In the genomic region with DNA sequence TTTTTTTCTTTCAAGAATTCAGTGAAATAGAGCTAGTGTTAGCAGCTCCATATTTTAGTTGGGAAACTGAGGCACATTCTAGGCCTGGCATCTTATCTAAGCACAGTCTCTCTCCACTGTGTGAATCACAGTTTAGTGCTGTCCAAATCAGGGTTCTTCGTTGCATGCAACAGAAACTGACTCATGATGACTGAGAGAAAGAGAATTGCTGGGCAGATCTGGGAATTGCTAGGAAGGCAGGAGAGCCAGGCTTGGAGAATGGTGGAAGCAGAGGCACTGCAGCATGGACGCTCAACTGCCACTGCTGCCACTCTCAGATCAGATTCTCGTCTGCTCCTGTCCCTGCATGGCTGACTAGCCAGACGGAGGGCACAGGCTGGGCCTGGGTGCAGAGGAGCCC, we compare ENCODE assay signal across 17 cellular contexts. TPM values are rescaled to one million over a fixed set of nuclear protein-coding genes. Genes with fewer than 3 reads are reported as not detected.
DNase-seq lines count a peak whose midpoint lies in the region; TF ChIP-seq lines count a peak whose summit lies in the region.
"Had no signal": no experiment of that assay in that cellular context is flagged by ENCODE, and none has a peak within 500 bp of the region (broad histone marks: within the 10 kb centered on the region; RNA-seq: fewer than 3 reads in every experiment).

No MANE protein-coding gene starts in this region.

- POLR2A ChIA-PET in AG04450 (lab: Yijun Ruan, JAX), result interaction anchor here (0.7 kb wide), 2 partner anchors 138 to 495 kb away, joined by 3 read pairs; no protein-coding TSS in a partner anchor

- in situ Hi-C loops in astrocyte of the spinal cord (cut with HindIII; ENCODE audit: low sequenced_read_pairs), result no loop called here

- no peaks in the 10 kb centered on the region for H3K27me3 Mint-ChIP-seq in activated naive CD4-positive, alpha-beta T cell treated with anti-CD3 and anti-CD28 coated beads for 36 hours (ENCODE audit: low read depth)
- H3K27me3 Mint-ChIP-seq: B cell had no signal

- H3K4me1 ChIP-seq in tibial artery, result no peaks in the 10 kb centered on the region

- no peaks in the 10 kb centered on the region for H3K36me3 ChIP-seq in tibial artery

- TF ChIP-seq CTCF in AG04450 (IDR thresholded peaks at IDR 0.05; ENCODE audit: low read depth, low read length) (no peak), astrocyte of the spinal cord (IDR thresholded peaks at IDR 0.05; ENCODE audit: low read depth, low read length) (no peak), tibial artery (IDR thresholded peaks at IDR 0.05) (no peak)

- no peaks in the 10 kb centered on the region for H3K36me3 Mint-ChIP-seq in activated naive CD4-positive, alpha-beta T cell treated with anti-CD3 and anti-CD28 coated beads for 36 hours (ENCODE audit: low read depth)
- H3K36me3 Mint-ChIP-seq: activated CD4-positive, alpha-beta memory T cell treated with anti-CD3 and anti-CD28 coated beads for 36 hours; brain had no signal

- CTCF ChIA-PET in AG04450 (lab: Charles Lee), result no interaction called here
- CTCF ChIA-PET in activated naive CD4-positive, alpha-beta T cell treated with anti-CD3 and anti-CD28 coated beads for 36 hours (lab: Charles Lee), result no interaction called here

- no peak overlapping the region for H3K4me3 Mint-ChIP-seq in activated naive CD4-positive, alpha-beta T cell treated with anti-CD3 and anti-CD28 coated beads for 36 hours
- H3K4me3 Mint-ChIP-seq: activated CD4-positive, alpha-beta memory T cell treated with anti-CD3 and anti-CD28 coated beads for 36 hours; B cell; brain had no signal

- H3K4me3 ChIP-seq in AG04450 (ENCODE audit: low read depth, low read length), result no peak overlapping the region
- no peak overlapping the region for H3K4me3 ChIP-seq in astrocyte of the spinal cord (ENCODE audit: low read depth, low read length)
- H3K4me3 ChIP-seq in tibial artery, result no peak overlapping the region

- H3K27ac ChIP-seq in AG04450 (ENCODE audit: low read depth, low read length) (no peak overlapping the region), tibial artery (no peak overlapping the region)

- H3K9me3 Mint-ChIP-seq in activated naive CD4-positive, alpha-beta T cell treated with anti-CD3 and anti-CD28 coated beads for 36 hours, result no peaks in the 10 kb centered on the region
- H3K9me3 Mint-ChIP-seq: activated CD4-positive, alpha-beta memory T cell treated with anti-CD3 and anti-CD28 coated beads for 36 hours had no signal

- intact Hi-C loops in tibial artery (cut with DNase I; ENCODE audit: low total_unique reads), result no loop called here
- intact Hi-C loops in activated naive CD4-positive, alpha-beta T cell treated with anti-CD3 and anti-CD28 coated beads for 36 hours (cut with micrococcal nuclease), result no loop called here

- no peak overlapping the region for H3K27ac Mint-ChIP-seq in activated naive CD4-positive, alpha-beta T cell treated with anti-CD3 and anti-CD28 coated beads for 36 hours
- H3K27ac Mint-ChIP-seq: activated CD4-positive, alpha-beta memory T cell treated with anti-CD3 and anti-CD28 coated beads for 36 hours; B cell; brain had no signal

- DNase-seq in AG04450 (ENCODE audit: low read depth, low spot score) (peak; percentile 18), HT1080 (ENCODE audit: low read depth) (peak; percentile 68), astrocyte of the spinal cord (ENCODE audit: low read depth, low spot score) (peak; percentile 19), glomerular visceral epithelial cell (ENCODE audit: extremely low spot score) (peak; percentile 42), globus pallidus (ENCODE audit: low spot score) (no peak), tibial artery (no peak)
- no peak for DNase-seq in activated naive CD4-positive, alpha-beta T cell treated with anti-CD3 and anti-CD28 coated beads for 36 hours
- DNase-seq in activated CD4-positive, CD25-positive, alpha-beta regulatory T cell treated with anti-CD3 and anti-CD28 coated beads, Interleukin-2, amount 50 U/mL, for 72 hours, result no peak
- DNase-seq: activated CD4-positive, alpha-beta memory T cell treated with anti-CD3 and anti-CD28 coated beads for 36 hours; effector CD4-positive, alpha-beta T cell; NCI-H2081 treated with DMSO at 0.1 percent for 48 hours; NCI-H774; posterior cingulate gyrus; Right ventricle myocardium superior; stimulated activated CD4-positive, alpha-beta T cell treated with anti-CD3 and anti-CD28 coated beads, Interleukin-12 subunit alpha, Interleukin-12 subunit beta, amount 100 ng/mL, for 4 hours had no signal

- H3K4me1 Mint-ChIP-seq in activated naive CD4-positive, alpha-beta T cell treated with anti-CD3 and anti-CD28 coated beads for 36 hours (ENCODE audit: low read depth), result peaks cover 22% of the 10 kb centered on the region
- H3K4me1 Mint-ChIP-seq: brain had no signal

- H3K9me3 ChIP-seq in AG04450 (ENCODE audit: control insufficient read depth, insufficient read depth, low read length) (no peaks in the 10 kb centered on the region), tibial artery (no peaks in the 10 kb centered on the region)

- no peaks in the 10 kb centered on the region for H3K27me3 ChIP-seq in AG04450 (ENCODE audit: control insufficient read depth, insufficient read depth, low read length)
- peaks cover 0 to 3% of the 10 kb centered on the region in 2 donors for H3K27me3 ChIP-seq in tibial artery

RNA-seq across cellular contexts. Expression of a gene that starts 40.7 kb away (rescaled TPM):
- 0.26 and 0.38 TPM in 2 replicates for polyA plus RNA-seq in AG04450 (2011; rRNA removed)
- 0.14 and 0.22 TPM in 2 replicates for polyA minus RNA-seq in AG04450 (2011; rRNA and poly(A)+ RNA removed)
- 30.9 and 36.9 TPM in 2 replicates for total RNA-seq in HT1080 (2014; rRNA removed; shearing (Covaris generic))
- 19.0 and 19.6 TPM in 2 replicates for polyA plus RNA-seq in HT1080 (2015; cell fraction: cytosol; rRNA removed)
- 12.1 and 13.6 TPM in 2 replicates for polyA plus RNA-seq in HT1080 (2015; cell fraction: nucleus; rRNA removed)
- total RNA-seq in activated naive CD4-positive, alpha-beta T cell treated with anti-CD3 and anti-CD28 coated beads for 36 hours, result 1 to 10 TPM; 4.2 to 4.4 TPM

Comparison
In these comparisons a context has a peak if more than half of its experiments do, and no peak if none do; other contexts are left out.
1. DNase-seq: peak in AG04450 (single experiment), HT1080 (single experiment), astrocyte of the spinal cord (single experiment) and glomerular visceral epithelial cell (single experiment); none in globus pallidus (single experiment), tibial artery (0 of 2), activated naive CD4-positive, alpha-beta T cell treated with anti-CD3 and anti-CD28 coated beads for 36 hours (single experiment) and activated CD4-positive, CD25-positive, alpha-beta regulatory T cell treated with anti-CD3 and anti-CD28 coated beads, Interleukin-2, amount 50 U/mL, for 72 hours (single experiment).